Comparison of ENCODE assay signal across 8 cellular contexts in genomic region chr6:21769405-21769851, GRCh38.
A peak's percentile ranks its signal among the peaks of the same experiment; 100 is the strongest.
DNase-seq lines count a peak whose midpoint lies in the region; ATAC-seq and TF ChIP-seq lines count a peak whose summit lies in the region.

No MANE protein-coding gene starts in this region.

- WGBS in smooth muscle cell (ENCODE audit: low lambda C conversion rate) = 3% methylated on average over 2 of the region's 2 CpGs

- H3F3A ChIP-seq in smooth muscle cell (ENCODE audit: low read depth) = peaks cover 28% of the 10 kb centered on the region

- no peaks in the 10 kb centered on the region for H3K79me2 ChIP-seq in smooth muscle cell (ENCODE audit: low read depth)

- peaks cover 73% of the 10 kb centered on the region for H3K4me1 Mint-ChIP-seq in brain
- no peaks in the 10 kb centered on the region for H3K4me1 Mint-ChIP-seq in effector memory CD8-positive, alpha-beta T cell (ENCODE audit: low read depth in 2 of 2)

- H3K9me3 ChIP-seq in HEK293 (ENCODE audit: control insufficient read depth, insufficient read depth, low read depth, low read length) = no peaks in the 10 kb centered on the region
- H3K9me3 ChIP-seq in smooth muscle cell (replicated peaks; ENCODE audit: low read depth) = no peaks in the 10 kb centered on the region

- TF ChIP-seq CTCF in HEK293 (tag by site-specific recombination; IDR thresholded peaks at IDR 0.05) (no peak), brain (conservative IDR thresholded peaks at IDR 0.05) (no peak), smooth muscle cell (IDR thresholded peaks at IDR 0.05; ENCODE audit: borderline replicate concordance, insufficient read depth, poor library complexity, severe bottlenecking) (no peak)

- peak overlapping the region; percentile 36 to 84 (median 68) for H3K27ac Mint-ChIP-seq in brain
- H3K27ac Mint-ChIP-seq in effector memory CD8-positive, alpha-beta T cell = no peak overlapping the region

- CTCF ChIA-PET in HEK293 (lab: Yijun Ruan, JAX) = interaction anchor here (0.7 to 1.7 kb wide), 4 partner anchors 12 to 181 kb away, joined by 3 to 5 read pairs (median 3); no protein-coding TSS in a partner anchor

- DNase-seq in iPS DF 4.7 (ENCODE audit: extremely low read depth, low spot score) (peak; percentile 46), smooth muscle cell (lab: John Stamatoyannopoulos, UW; ENCODE audit: unreplicated experiment) (no peak), NCI-H1436 treated with DMSO at 0.1 percent for 48 hours (lab: John Stamatoyannopoulos, UW) (no peak)
- DNase-seq in stimulated activated CD8-positive, alpha-beta memory T cell treated with anti-CD3 and anti-CD28 coated beads, Interleukin-4, amount 100 ng/mL, for 48 hours = no peak
- DNase-seq in effector memory CD8-positive, alpha-beta T cell = no peak

- no peaks in the 10 kb centered on the region for H3K9me3 Mint-ChIP-seq in brain
- no peaks in the 10 kb centered on the region for H3K9me3 Mint-ChIP-seq in effector memory CD8-positive, alpha-beta T cell

- H4K20me1 ChIP-seq in smooth muscle cell (ENCODE audit: low read depth) = no peaks in the 10 kb centered on the region

- H3K36me3 ChIP-seq in HEK293 (ENCODE audit: control insufficient read depth in 2 of 2, insufficient read depth in 1 of 2, low read length in 2 of 2) (no peaks in the 10 kb centered on the region), smooth muscle cell (ENCODE audit: low read depth) (no peaks in the 10 kb centered on the region)

- ATAC-seq in HG03280 (IDR thresholded peaks at IDR 0.05; ENCODE audit: unreplicated experiment) = no peak
- no peak for ATAC-seq in effector memory CD8-positive, alpha-beta T cell (replicated peaks)

- H3K36me3 Mint-ChIP-seq in brain = peaks cover 13% of the 10 kb centered on the region
- no peaks in the 10 kb centered on the region for H3K36me3 Mint-ChIP-seq in effector memory CD8-positive, alpha-beta T cell (ENCODE audit: insufficient read depth)

- H3K4me1 ChIP-seq in HEK293 (ENCODE audit: control insufficient read depth, insufficient read depth, low read length) (peaks cover 39% of the 10 kb centered on the region), smooth muscle cell (ENCODE audit: low read depth) (peaks cover 56% of the 10 kb centered on the region)

- no peak overlapping the region for H2AFZ ChIP-seq in smooth muscle cell (ENCODE audit: low read depth)

- no peaks in the 10 kb centered on the region for H3K27me3 ChIP-seq in smooth muscle cell (ENCODE audit: low read depth)

- peak overlapping the region; percentile 85 for H3K27ac ChIP-seq in HEK293 (ENCODE audit: extremely low read depth, low read depth, low read length)
- peak overlapping the region; percentile 90 for H3K27ac ChIP-seq in smooth muscle cell (ENCODE audit: low read depth)

- POLR2A ChIA-PET in HEK293 (lab: Yijun Ruan, JAX) = interaction anchor here (0.5 to 2.4 kb wide), 12 partner anchors 10 to 185 kb away, joined by 3 to 30 read pairs (median 4); partner anchors contain the start of gene SOX4

- H3K4me3 ChIP-seq in HEK293 (ENCODE audit: low read depth, low read length) = no peak overlapping the region
- H3K4me3 ChIP-seq in smooth muscle cell = peak overlapping the region; percentile 1

- peak overlapping the region; percentile 5 to 60 (median 38) for H3K4me3 Mint-ChIP-seq in brain
- H3K4me3 Mint-ChIP-seq in effector memory CD8-positive, alpha-beta T cell = no peak overlapping the region

- H3K4me2 ChIP-seq in smooth muscle cell = peak overlapping the region; percentile 69

- peak overlapping the region; percentile 35 for H3K9ac ChIP-seq in smooth muscle cell (ENCODE audit: low read depth)

- no peaks in the 10 kb centered on the region for H3K27me3 Mint-ChIP-seq in brain
- no peaks in the 10 kb centered on the region for H3K27me3 Mint-ChIP-seq in effector memory CD8-positive, alpha-beta T cell

TF ChIP-seq in HEK293, 187 proteins besides CTCF, POLR2A, EP300 and RAD21:
- peak; percentile 77; the same call in 1 of the 2 replicates for TF ChIP-seq ZNF692 (tag by site-specific recombination; IDR thresholded peaks at IDR 0.05)
- TF ChIP-seq ZBTB17 (tag by site-specific recombination; IDR thresholded peaks at IDR 0.05) = peak; percentile 79
- no peak for TF ChIP-seq ZNF132 (tag by site-specific recombination; IDR thresholded peaks at IDR 0.05; ENCODE audit: borderline replicate concordance)
- no peak for TF ChIP-seq ZNF335 (tag by site-specific recombination; conservative IDR thresholded peaks at IDR 0.05)
- TF ChIP-seq MZF1 (tag by site-specific recombination; IDR thresholded peaks at IDR 0.05; ENCODE audit: borderline replicate concordance) = peak; percentile 20; the same call in 1 of the 2 replicates
TF ChIP-seq in HEK293: peak in this region for 3.

Comparison
In these comparisons a context has a peak if more than half of its experiments do, and no peak if none do; other contexts are left out.
1. H3K27ac Mint-ChIP-seq: peak in brain (5 of 5); none in effector memory CD8-positive, alpha-beta T cell (0 of 2).
2. H3K4me3 Mint-ChIP-seq: peak in brain (5 of 5); none in effector memory CD8-positive, alpha-beta T cell (0 of 2).